ENCODE assay signal across 20 cellular contexts in genomic region chr10:86117051-86117450, GRCh38.
DNase-seq lines count a peak whose midpoint lies in the region; ATAC-seq and FAIRE-seq lines count a peak whose summit lies in the region.
"Had no signal": no experiment of that assay in that cellular context is flagged by ENCODE, and none has a peak within 500 bp of the region (broad histone marks: within the 10 kb centered on the region; RNA-seq: fewer than 3 reads in every experiment).

No MANE protein-coding gene starts in this region.

- no peak overlapping the region for H3K23ac ChIP-seq in neuronal stem cell (ENCODE audit: low read depth, low read length, poor library complexity)

- no peak overlapping the region for H3K14ac ChIP-seq in neuronal stem cell (ENCODE audit: low read length)

- H2AK5ac ChIP-seq in neuronal stem cell (ENCODE audit: low read depth, low read length) = no peak overlapping the region

- H3K36me3 ChIP-seq in neuronal stem cell (replicated peaks in 1 of 2; ENCODE audit: control insufficient read depth in 2 of 2, insufficient read depth in 2 of 2, low read length in 2 of 2) = no peaks in the 10 kb centered on the region

- no peak overlapping the region for H3K4me2 ChIP-seq in neuronal stem cell (ENCODE audit: insufficient read depth, low read length, poor library complexity, severe bottlenecking)
- H3K4me2 ChIP-seq: A549, GM23338 had no signal

- H3K27me3 ChIP-seq in neuronal stem cell (ENCODE audit: control insufficient read depth in 3 of 3, insufficient read depth in 3 of 3, low read depth in 1 of 3, low read length in 3 of 3) = no peaks in the 10 kb centered on the region

- no peaks in the 10 kb centered on the region for H3K36me3 Mint-ChIP-seq in activated CD8-positive, alpha-beta memory T cell treated with anti-CD3 and anti-CD28 coated beads, Interleukin-2, amount 10 ng/mL, durations not matched to agents 7 days and 5 days

- H3K4me1 ChIP-seq in neuronal stem cell (ENCODE audit: control insufficient read depth in 2 of 2, insufficient read depth in 1 of 2, low read depth in 1 of 2, low read length in 2 of 2) = no peaks in the 10 kb centered on the region
- H3K4me1 ChIP-seq: A549, Caco-2 had no signal

- no peak overlapping the region for H4K91ac ChIP-seq in neuronal stem cell (ENCODE audit: low read depth, low read length, poor library complexity)

- H3K4me1 Mint-ChIP-seq in activated CD8-positive, alpha-beta memory T cell treated with anti-CD3 and anti-CD28 coated beads, Interleukin-2, amount 10 ng/mL, durations not matched to agents 7 days and 5 days = no peaks in the 10 kb centered on the region
- H3K4me1 Mint-ChIP-seq: GM23338 had no signal

- H2BK120ac ChIP-seq in neuronal stem cell (ENCODE audit: low read depth, low read length) = no peak overlapping the region

- peaks cover 2% of the 10 kb centered on the region for H3K27me3 Mint-ChIP-seq in activated CD8-positive, alpha-beta memory T cell treated with anti-CD3 and anti-CD28 coated beads, Interleukin-2, amount 10 ng/mL, durations not matched to agents 7 days and 5 days
- H3K27me3 Mint-ChIP-seq: CD4-positive, alpha-beta T cell had no signal

- H3K4me3 ChIP-seq in neuronal stem cell (ENCODE audit: low read length in 2 of 2) = no peak overlapping the region
- H3K4me3 ChIP-seq: A549, GM23338, K562 had no signal

- H3K79me1 ChIP-seq in neuronal stem cell (ENCODE audit: low read depth, low read length) = no peaks in the 10 kb centered on the region

- DNase-seq in activated CD8-positive, alpha-beta memory T cell treated with anti-CD3 and anti-CD28 coated beads for 24 hours = peak; percentile 13
- DNase-seq in activated CD8-positive, alpha-beta memory T cell treated with anti-CD3 and anti-CD28 coated beads, Interleukin-2, amount 10 ng/mL, durations not matched to agents 7 days and 5 days = no peak
- DNase-seq in HTR-8/SVneo (ENCODE audit: insufficient read length, low spot score) (no peak), neuronal stem cell (ENCODE audit: low spot score) (no peak), iPS-NIHi11 (ENCODE audit: low spot score) (no peak), KBM-7 (no peak), NCI-H2171 (lab: John Stamatoyannopoulos, UW) (no peak)
- DNase-seq: AML-193; Caco-2; CD4-positive, alpha-beta T cell; H7 had no signal

- CTCF ChIA-PET in activated CD8-positive, alpha-beta memory T cell treated with anti-CD3 and anti-CD28 coated beads, Interleukin-2, amount 10 ng/mL, durations not matched to agents 7 days and 5 days (lab: Charles Lee) = no interaction called here

- H3K9ac ChIP-seq in neuronal stem cell (ENCODE audit: low read depth, low read length, poor library complexity) = no peak overlapping the region

- no peak overlapping the region for H2BK5ac ChIP-seq in neuronal stem cell (ENCODE audit: low read length)

- no peak overlapping the region for H2BK15ac ChIP-seq in neuronal stem cell (ENCODE audit: low read length)

- no peak overlapping the region for H3K4me3 Mint-ChIP-seq in activated CD8-positive, alpha-beta memory T cell treated with anti-CD3 and anti-CD28 coated beads, Interleukin-2, amount 10 ng/mL, durations not matched to agents 7 days and 5 days
- H3K4me3 Mint-ChIP-seq: CD4-positive, alpha-beta T cell; GM23338 had no signal

- H2BK12ac ChIP-seq in neuronal stem cell (ENCODE audit: low read length) = peak overlapping the region; percentile 44

- ATAC-seq in activated CD8-positive, alpha-beta memory T cell treated with anti-CD3 and anti-CD28 coated beads, Interleukin-2, amount 10 ng/mL, durations not matched to agents 7 days and 5 days = no peak
- ATAC-seq: A549, GM23338, K562 had no signal

- no peak overlapping the region for H2AFZ ChIP-seq in neuronal stem cell (ENCODE audit: low read length)
- H2AFZ ChIP-seq: GM23338 had no signal

- peak overlapping the region; percentile 20 for H4K8ac ChIP-seq in neuronal stem cell (ENCODE audit: low read depth, low read length)

- H3K9me3 Mint-ChIP-seq in activated CD8-positive, alpha-beta memory T cell treated with anti-CD3 and anti-CD28 coated beads, Interleukin-2, amount 10 ng/mL, durations not matched to agents 7 days and 5 days (ENCODE audit: low read depth) = no peaks in the 10 kb centered on the region
- H3K9me3 Mint-ChIP-seq: CD4-positive, alpha-beta T cell had no signal

- H3K18ac ChIP-seq in neuronal stem cell (ENCODE audit: low read length) = no peak overlapping the region

- no peak overlapping the region for H3K27ac ChIP-seq in neuronal stem cell (replicated peaks; ENCODE audit: low read length)
- H3K27ac ChIP-seq: 22Rv1, A549, C4-2B had no signal

- H3K4ac ChIP-seq in neuronal stem cell (ENCODE audit: low read length) = no peak overlapping the region

- in situ Hi-C loops in KBM-7 (cut with MboI; ENCODE audit: low pct_unique_long_range_greater_than_20kb, low sequenced_read_pairs) = no loop called here

- no peaks in the 10 kb centered on the region for H3K9me3 ChIP-seq in neuronal stem cell (replicated peaks in 1 of 2; ENCODE audit: control insufficient read depth in 2 of 2, insufficient read depth in 1 of 2, low read depth in 1 of 2, low read length in 2 of 2)
- H3K9me3 ChIP-seq: A549, Caco-2 had no signal

- peak; percentile 94 for FAIRE-seq in HTR-8/SVneo (lab: Jason Lieb, UNC)
- FAIRE-seq: A549, D721Med, G401.6, GM12891, GM19239, K562 had no signal

- no peak overlapping the region for H3K27ac Mint-ChIP-seq in activated CD8-positive, alpha-beta memory T cell treated with anti-CD3 and anti-CD28 coated beads, Interleukin-2, amount 10 ng/mL, durations not matched to agents 7 days and 5 days
- H3K27ac Mint-ChIP-seq: CD4-positive, alpha-beta T cell; GM23338 had no signal
